ENCODE assay signal across 22 cellular contexts in genomic region chr18:13298262-13298661, GRCh38.
A peak's percentile ranks its signal among the peaks of the same experiment; 100 is the strongest.
DNase-seq lines count a peak whose midpoint lies in the region; ATAC-seq, FAIRE-seq and TF ChIP-seq lines count a peak whose summit lies in the region.
"Had no signal": no experiment of that assay in that cellular context is flagged by ENCODE, and none has a peak within 500 bp of the region (broad histone marks: within the 10 kb centered on the region; RNA-seq: fewer than 3 reads in every experiment).

No MANE protein-coding gene starts in this region.

- H3K9me3 Mint-ChIP-seq in endodermal cell = no peaks in the 10 kb centered on the region
- H3K9me3 Mint-ChIP-seq: CD4-positive, alpha-beta memory T cell; GM23338; H9 had no signal

- no peaks in the 10 kb centered on the region for H3K27me3 ChIP-seq in endodermal cell (ENCODE audit: control insufficient read depth, insufficient read depth, low read length, poor library complexity, severe bottlenecking)

- H3K9me3 ChIP-seq in HEK293 (ENCODE audit: control insufficient read depth, insufficient read depth, low read depth, low read length) (no peaks in the 10 kb centered on the region), endodermal cell (ENCODE audit: control insufficient read depth, low read length) (no peaks in the 10 kb centered on the region)
- H3K9me3 ChIP-seq: BLaER1 treated with 17β-estradiol and CSF1 and Interleukin-3, amounts not matched to agents 10 nM and 100 nM had no signal

- no peak overlapping the region for H3K27ac Mint-ChIP-seq in endodermal cell
- H3K27ac Mint-ChIP-seq: B cell, CD14-positive monocyte, GM23338, HFFc6 had no signal

- H3K4me1 Mint-ChIP-seq in endodermal cell = peaks cover 7% of the 10 kb centered on the region

- no peak overlapping the region for H3K4me3 ChIP-seq in HEK293 (ENCODE audit: low read depth, low read length)
- no peak overlapping the region for H3K4me3 ChIP-seq in endodermal cell (ENCODE audit: low read length)
- H3K4me3 ChIP-seq: BLaER1 treated with 17β-estradiol and CSF1 and Interleukin-3, amounts not matched to agents 10 nM and 100 nM; GM23338 had no signal

- intact Hi-C loops in sciatic nerve (cut with DNase I) = no loop called here

- peak; percentile 95 for FAIRE-seq in urothelium cell line (lab: Jason Lieb, UNC)
- FAIRE-seq: A204.1, GM12891, GM18507 had no signal

- no peaks in the 10 kb centered on the region for H3K27me3 Mint-ChIP-seq in endodermal cell (ENCODE audit: insufficient read depth)
- H3K27me3 Mint-ChIP-seq: CD4-positive, alpha-beta memory T cell had no signal

- H3K27ac ChIP-seq in HEK293 (ENCODE audit: extremely low read depth, low read depth, low read length) = no peak overlapping the region
- no peak overlapping the region for H3K27ac ChIP-seq in endodermal cell (ENCODE audit: low read depth, low read length)

- no peak overlapping the region for H3K9ac ChIP-seq in endodermal cell (ENCODE audit: extremely low read depth, low read length, poor library complexity, severe bottlenecking)

- 95 to 100% methylated on average over 4 to 10 of the region's 10 CpGs for WGBS in endodermal cell (ENCODE audit: insufficient coverage in 1 of 2, insufficient read length in 1 of 2), 2 experiments

- H3K4me1 ChIP-seq in HEK293 (ENCODE audit: control insufficient read depth, insufficient read depth, low read length) (peaks cover 14% of the 10 kb centered on the region), endodermal cell (ENCODE audit: control insufficient read depth, insufficient read depth, low read length) (no peaks in the 10 kb centered on the region)

- H3K36me3 ChIP-seq in HEK293 (ENCODE audit: control insufficient read depth in 2 of 2, insufficient read depth in 1 of 2, low read length in 2 of 2) (no peaks in the 10 kb centered on the region), endodermal cell (ENCODE audit: control insufficient read depth, insufficient read depth, low read length) (no peaks in the 10 kb centered on the region)

- H3K36me3 Mint-ChIP-seq in endodermal cell (ENCODE audit: low read depth) = no peaks in the 10 kb centered on the region
- H3K36me3 Mint-ChIP-seq: CD14-positive monocyte; CD4-positive, alpha-beta memory T cell had no signal

- CTCF ChIA-PET in HEK293 (lab: Yijun Ruan, JAX) = no interaction called here

- ATAC-seq in sciatic nerve = no peak
- ATAC-seq: GM23338, HCT116 had no signal

- DNase-seq in endodermal cell (peak; percentile 22), urothelium cell line (ENCODE audit: low spot score) (no peak), sciatic nerve (ENCODE audit: low spot score) (no peak), NCI-H2107 (lab: John Stamatoyannopoulos, UW) (no peak), 8988T (no peak)
- DNase-seq: Calu3; CD4-positive, alpha-beta memory T cell; COR-L47; DMS53; DMS79 treated with DMSO at 0.1 percent for 48 hours; GF-D8; H9; HFFc6 had no signal

- no peak for TF ChIP-seq CTCF in HEK293 (tag by site-specific recombination; IDR thresholded peaks at IDR 0.05)
- TF ChIP-seq CTCF in endodermal cell (conservative IDR thresholded peaks at IDR 0.05) = no peak

- POLR2A ChIA-PET in HEK293 (lab: Yijun Ruan, JAX) = no interaction called here

- H3K4me3 Mint-ChIP-seq in endodermal cell = no peak overlapping the region
- H3K4me3 Mint-ChIP-seq: B cell; CD14-positive monocyte; CD4-positive, alpha-beta memory T cell; GM23338; H9; HFFc6 had no signal

TF ChIP-seq in HEK293, 187 proteins besides CTCF, POLR2A, EP300 and RAD21:
- TF ChIP-seq ZFP3 (tag by site-specific recombination; IDR thresholded peaks at IDR 0.05; ENCODE audit: low read depth) (no peak), ZBTB6 (tag by site-specific recombination; IDR thresholded peaks at IDR 0.05) (peak; percentile 98), ZNF529 (tag by site-specific recombination; IDR thresholded peaks at IDR 0.05; ENCODE audit: insufficient replicate concordance) (no peak), SP3 (tag by site-specific recombination; IDR thresholded peaks at IDR 0.05) (no peak), PBX3 (CRISPR knock-in tag; IDR thresholded peaks at IDR 0.05) (no peak), ZNF398 (tag by site-specific recombination; IDR thresholded peaks at IDR 0.05) (no peak)
